Comparison of ENCODE assay signal across 1 cellular context in genomic region chr12:32533971-32534590, GRCh38.
TF ChIP-seq lines count a peak whose summit lies in the region.

No MANE protein-coding gene starts in this region.

TF ChIP-seq in GM12878, 131 proteins besides CTCF, POLR2A, EP300 and RAD21 (continued from another document):
- TF ChIP-seq BCLAF1 (IDR thresholded peaks at IDR 0.05) (no peak), IKZF2 (IDR thresholded peaks at IDR 0.05) (no peak), NFIC (IDR thresholded peaks at IDR 0.05; ENCODE audit: low read depth, low read length) (no peak), CBX5 (IDR thresholded peaks at IDR 0.05; ENCODE audit: low read depth) (no peak), TCF12 (IDR thresholded peaks at IDR 0.05; ENCODE audit: low read depth, low read length) (no peak), MYB (IDR thresholded peaks at IDR 0.05; ENCODE audit: borderline replicate concordance, low read depth, low read length) (no peak), WRNIP1 (IDR thresholded peaks at IDR 0.05; ENCODE audit: borderline replicate concordance, low read depth, low read length) (no peak), BACH1 (IDR thresholded peaks at IDR 0.05; ENCODE audit: borderline replicate concordance) (no peak), ZNF622 (IDR thresholded peaks at IDR 0.05) (no peak)
